ENCODE assay signal across 1 cellular context in the genomic region with DNA sequence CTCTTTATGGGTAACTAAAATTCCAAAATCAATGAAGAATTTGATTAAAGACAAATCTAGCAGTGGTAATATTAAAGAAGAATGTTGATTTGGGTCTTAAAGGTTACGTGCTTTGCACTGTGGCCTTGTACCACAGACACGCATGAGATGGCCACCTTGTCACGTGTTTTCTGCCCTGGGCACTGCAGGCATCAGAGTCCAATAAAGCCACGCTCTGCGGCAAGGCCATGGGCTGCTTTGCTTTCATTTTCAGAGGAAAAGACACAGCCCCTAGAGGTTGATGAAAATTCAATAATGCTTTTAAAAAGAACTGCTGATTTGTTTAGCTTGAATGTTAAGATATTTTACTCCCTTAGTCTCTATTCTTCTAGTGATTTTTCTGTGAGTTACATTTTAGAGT.
TF ChIP-seq lines count a peak whose summit lies in the region.

No MANE protein-coding gene starts in this region.

TF ChIP-seq in WTC11, 78 proteins besides CTCF, POLR2A, EP300 and RAD21 (continued from another document):
- TF ChIP-seq, protein P1, sequence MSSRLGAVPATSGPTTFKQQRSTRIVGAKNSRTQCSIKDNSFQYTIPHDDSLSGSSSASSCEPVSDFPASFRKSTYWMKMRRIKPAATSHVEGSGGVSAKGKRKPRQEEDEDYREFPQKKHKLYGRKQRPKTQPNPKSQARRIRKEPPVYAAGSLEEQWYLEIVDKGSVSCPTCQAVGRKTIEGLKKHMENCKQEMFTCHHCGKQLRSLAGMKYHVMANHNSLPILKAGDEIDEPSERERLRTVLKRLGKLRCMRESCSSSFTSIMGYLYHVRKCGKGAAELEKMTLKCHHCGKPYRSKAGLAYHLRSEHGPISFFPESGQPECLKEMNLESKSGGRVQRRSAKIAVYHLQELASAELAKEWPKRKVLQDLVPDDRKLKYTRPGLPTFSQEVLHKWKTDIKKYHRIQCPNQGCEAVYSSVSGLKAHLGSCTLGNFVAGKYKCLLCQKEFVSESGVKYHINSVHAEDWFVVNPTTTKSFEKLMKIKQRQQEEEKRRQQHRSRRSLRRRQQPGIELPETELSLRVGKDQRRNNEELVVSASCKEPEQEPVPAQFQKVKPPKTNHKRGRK (CRISPR knock-in tag; IDR thresholded peaks at IDR 0.05; ENCODE audit: borderline replicate concordance) = no peak
- TF ChIP-seq NFATC4 (CRISPR knock-in tag; IDR thresholded peaks at IDR 0.05) = no peak
- no peak for TF ChIP-seq ATF1 (CRISPR knock-in tag; IDR thresholded peaks at IDR 0.05)
- no peak for TF ChIP-seq EMX1 (CRISPR knock-in tag; IDR thresholded peaks at IDR 0.05)
- TF ChIP-seq, protein P2, sequence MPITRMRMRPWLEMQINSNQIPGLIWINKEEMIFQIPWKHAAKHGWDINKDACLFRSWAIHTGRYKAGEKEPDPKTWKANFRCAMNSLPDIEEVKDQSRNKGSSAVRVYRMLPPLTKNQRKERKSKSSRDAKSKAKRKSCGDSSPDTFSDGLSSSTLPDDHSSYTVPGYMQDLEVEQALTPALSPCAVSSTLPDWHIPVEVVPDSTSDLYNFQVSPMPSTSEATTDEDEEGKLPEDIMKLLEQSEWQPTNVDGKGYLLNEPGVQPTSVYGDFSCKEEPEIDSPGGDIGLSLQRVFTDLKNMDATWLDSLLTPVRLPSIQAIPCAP (CRISPR knock-in tag; IDR thresholded peaks at IDR 0.05) = no peak
